27 cellular contexts compared by ENCODE assay signal in the genomic region with DNA sequence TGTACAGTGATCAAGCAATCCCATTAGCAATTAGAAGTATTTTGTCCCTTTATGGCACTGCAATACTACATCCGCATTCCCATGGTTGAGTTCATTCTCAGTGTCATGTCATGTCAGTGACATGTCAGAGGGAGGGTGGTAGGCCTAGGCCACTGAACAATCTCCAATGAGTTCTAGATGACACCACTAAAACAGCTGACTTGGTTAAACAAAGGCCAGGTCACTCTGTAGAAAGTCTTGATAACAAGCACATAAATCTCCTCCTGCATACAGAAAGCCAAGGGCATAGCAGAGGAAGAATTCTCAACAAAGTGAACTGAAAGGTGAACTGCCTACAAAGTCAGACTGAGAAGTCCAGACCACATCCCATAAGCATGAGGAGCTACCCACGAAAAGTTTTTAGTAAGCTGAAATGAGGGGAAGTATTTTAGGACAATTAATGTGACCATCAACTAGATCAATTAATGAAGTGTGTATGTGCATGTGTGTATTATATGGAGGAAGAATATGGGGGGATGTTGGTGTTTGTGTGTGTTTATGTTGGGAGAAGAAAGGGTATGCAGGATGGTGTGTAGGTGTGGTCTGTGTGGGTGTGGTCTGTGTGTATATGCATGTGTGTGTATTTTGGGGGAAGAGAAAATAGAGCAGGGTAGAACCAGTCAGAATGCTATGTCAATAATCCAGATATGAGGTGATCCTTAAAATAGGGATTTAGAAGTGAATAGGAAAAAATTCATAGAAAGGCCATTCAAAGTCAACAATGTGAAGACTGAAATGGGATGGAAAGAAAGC.
A peak's percentile ranks its signal among the peaks of the same experiment; 100 is the strongest.
DNase-seq lines count a peak whose midpoint lies in the region; ATAC-seq and TF ChIP-seq lines count a peak whose summit lies in the region.
"Had no signal": no experiment of that assay in that cellular context is flagged by ENCODE, and none has a peak within 500 bp of the region (broad histone marks: within the 10 kb centered on the region; RNA-seq: fewer than 3 reads in every experiment).

No MANE protein-coding gene starts in this region.

- H3K4me3 ChIP-seq in left ventricle myocardium inferior (no peak overlapping the region), upper lobe of right lung (no peak overlapping the region)
- H3K4me3 ChIP-seq: body of pancreas, GM23248, tibial artery had no signal

- intact Hi-C loops in left ventricle myocardium inferior (cut with micrococcal nuclease) (no loop called here), Right ventricle myocardium inferior (cut with DNase I) (no loop called here), upper lobe of right lung (cut with DNase I) (no loop called here)

- no peaks in the 10 kb centered on the region for H3K27me3 ChIP-seq in left ventricle myocardium inferior (ENCODE audit: low read depth)
- no peaks in the 10 kb centered on the region for H3K27me3 ChIP-seq in upper lobe of right lung
- H3K27me3 ChIP-seq: body of pancreas, tibial artery had no signal

- H3K36me3 Mint-ChIP-seq in type B pancreatic cell, result peaks cover 13% of the 10 kb centered on the region
- H3K36me3 Mint-ChIP-seq: CD8-positive, alpha-beta memory T cell had no signal

- H3K27ac ChIP-seq in left ventricle myocardium inferior (replicated peaks) (peak overlapping the region; percentile 77), upper lobe of right lung (no peak overlapping the region)
- H3K27ac ChIP-seq: body of pancreas, GM23248, HL-60, tibial artery had no signal

- peaks cover 4% of the 10 kb centered on the region for H3K9me3 Mint-ChIP-seq in type B pancreatic cell
- H3K9me3 Mint-ChIP-seq: CD8-positive, alpha-beta memory T cell had no signal

- DNase-seq in left ventricle myocardium inferior (no peak), Right ventricle myocardium inferior (ENCODE audit: missing footprints) (no peak), kidney tubule cell (ENCODE audit: low spot score) (peak; percentile 8), type B pancreatic cell (ENCODE audit: extremely low spot score, unreplicated experiment) (no peak), upper lobe of right lung (no peak), mesenteric fat pad (ENCODE audit: low spot score) (no peak)
- DNase-seq: 8988T; activated gamma-delta T cell; activated T-cell treated with anti-CD3 and anti-CD28 coated beads, Interleukin-2, amount 50 U/mL, for 1 hour; body of pancreas; CD8-positive, alpha-beta memory T cell; mesendoderm; naive thymus-derived CD4-positive, alpha-beta T cell; NCI-H1105 treated with DMSO at 0.1 percent for 48 hours; NCI-H2029; NCI-H226; NCI-H748 treated with DMSO at 0.1 percent for 48 hours; occipital lobe; stimulated activated CD4-positive, alpha-beta T cell treated with anti-CD3 and anti-CD28 coated beads, Interleukin-12 subunit alpha, Interleukin-12 subunit beta, amount 100 ng/mL, for 4 hours; stimulated activated naive CD8-positive, alpha-beta T cell treated with anti-CD3 and anti-CD28 coated beads, Interleukin-15, Interleukin-2, amounts not matched to agents 100 U/mL and 50 U/mL, for 24 hours; T-helper 1 cell; tibial artery had no signal

- H3K4me1 ChIP-seq in left ventricle myocardium inferior (peaks cover 61% of the 10 kb centered on the region), upper lobe of right lung (peaks cover 30% of the 10 kb centered on the region)

- no peaks in the 10 kb centered on the region for H3K36me3 ChIP-seq in left ventricle myocardium inferior
- no peaks in the 10 kb centered on the region for H3K36me3 ChIP-seq in upper lobe of right lung
- H3K36me3 ChIP-seq: tibial artery had no signal

- H3K9me3 ChIP-seq in left ventricle myocardium inferior (replicated peaks) (no peaks in the 10 kb centered on the region), upper lobe of right lung (no peaks in the 10 kb centered on the region)
- H3K9me3 ChIP-seq: body of pancreas, tibial artery had no signal

- H3K4me1 Mint-ChIP-seq in type B pancreatic cell (ENCODE audit: unreplicated experiment), result peaks cover 32% of the 10 kb centered on the region
- H3K4me1 Mint-ChIP-seq: CD8-positive, alpha-beta memory T cell had no signal

- no peaks in the 10 kb centered on the region for H3K27me3 Mint-ChIP-seq in type B pancreatic cell
- H3K27me3 Mint-ChIP-seq: naive thymus-derived CD4-positive, alpha-beta T cell had no signal

- H3K27ac Mint-ChIP-seq in type B pancreatic cell, result peak overlapping the region; percentile 2
- H3K27ac Mint-ChIP-seq: CD8-positive, alpha-beta memory T cell; naive thymus-derived CD4-positive, alpha-beta T cell had no signal

- ATAC-seq in Right ventricle myocardium inferior (no peak), HG02610 (IDR thresholded peaks at IDR 0.05; ENCODE audit: unreplicated experiment) (peak; percentile 56), upper lobe of right lung (no peak), GM21528 (IDR thresholded peaks at IDR 0.05; ENCODE audit: low FRiP score, unreplicated experiment) (no peak)
- ATAC-seq: activated CD4-positive, CD25-positive, alpha-beta regulatory T cell treated with anti-CD3 and anti-CD28 coated beads, Interleukin-2, amount 50 U/mL, for 24 hours; body of pancreas; naive thymus-derived CD4-positive, alpha-beta T cell; stimulated activated naive CD8-positive, alpha-beta T cell treated with anti-CD3 and anti-CD28 coated beads, Interleukin-15, Interleukin-2, amounts not matched to agents 100 U/mL and 50 U/mL, for 24 hours had no signal

- no peak overlapping the region for H3K4me3 Mint-ChIP-seq in type B pancreatic cell
- H3K4me3 Mint-ChIP-seq: CD8-positive, alpha-beta memory T cell; naive thymus-derived CD4-positive, alpha-beta T cell had no signal

- TF ChIP-seq CTCF in left ventricle myocardium inferior (IDR thresholded peaks at IDR 0.05; ENCODE audit: borderline replicate concordance) (no peak), type B pancreatic cell (conservative IDR thresholded peaks at IDR 0.05) (no peak), upper lobe of right lung (IDR thresholded peaks at IDR 0.05) (no peak)
